In the genomic region with DNA sequence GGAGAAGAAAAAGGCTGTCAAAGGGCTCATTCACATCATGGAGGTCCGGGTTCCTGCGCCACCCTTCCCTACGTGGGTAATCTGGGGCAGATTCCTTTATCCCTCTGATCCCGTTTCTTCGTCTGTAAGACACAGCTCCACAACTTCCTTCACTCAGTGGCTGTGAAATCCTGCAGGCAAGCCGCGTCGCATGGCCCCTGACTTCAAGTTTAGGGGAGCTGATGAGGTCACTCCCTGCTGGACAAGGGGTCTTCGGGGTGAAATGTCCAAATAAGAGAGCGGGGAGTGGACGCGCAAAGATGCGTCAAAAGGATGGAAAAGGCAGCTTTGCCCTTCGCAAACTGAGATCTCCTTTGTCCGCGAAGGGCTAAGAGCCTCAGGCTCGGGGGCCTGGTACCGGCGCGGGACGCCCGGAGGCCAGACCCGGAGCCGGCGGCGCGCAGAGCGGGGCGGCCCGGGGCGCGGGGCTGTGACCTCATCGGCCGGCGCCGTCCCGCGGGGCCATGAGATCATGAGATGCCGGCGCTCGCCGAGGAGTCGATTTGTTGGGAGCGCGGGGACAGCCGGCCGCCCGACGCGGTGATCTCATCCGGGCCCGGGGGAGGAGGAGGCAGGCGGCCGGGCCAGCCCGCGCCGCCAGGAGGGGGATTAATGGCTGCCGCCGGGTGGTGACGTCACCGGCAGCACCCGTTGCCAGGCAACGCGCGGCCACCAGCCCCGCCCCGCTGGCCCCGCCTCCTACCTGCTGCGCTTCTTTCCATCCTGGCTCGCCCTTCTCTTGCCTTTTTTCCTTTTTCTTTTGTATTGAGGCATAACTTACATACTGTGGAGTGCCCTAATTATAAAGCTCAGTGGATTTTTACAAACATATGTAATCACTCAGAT, we compare ENCODE assay signal across 8 cellular contexts.
A peak's percentile ranks its signal among the peaks of the same experiment; 100 is the strongest.
DNase-seq lines count a peak whose midpoint lies in the region; TF ChIP-seq lines count a peak whose summit lies in the region.

No MANE protein-coding gene starts in this region.

- H3K36me3 ChIP-seq in stomach: no peaks in the 10 kb centered on the region

- H3K36me3 Mint-ChIP-seq in neural crest cell (ENCODE audit: low read depth): no peaks in the 10 kb centered on the region

- H3K27me3 ChIP-seq in stomach: no peaks in the 10 kb centered on the region

- DNase-seq in ELF-1 (ENCODE audit: low read depth, low spot score) (peak; percentile 97), H4 (ENCODE audit: low spot score) (peak; percentile 88), LoVo (ENCODE audit: low spot score) (peak; percentile 96), RWPE1 (ENCODE audit: low spot score) (peak; percentile 96), activated gamma-delta T cell (lab: John Stamatoyannopoulos, UW) (peak; percentile 89), fibroblast of villous mesenchyme (ENCODE audit: low read depth) (peak; percentile 96), neural crest cell (ENCODE audit: low read depth, low spot score) (peak; percentile 79), stomach (peak; percentile 91)

- H3K27ac Mint-ChIP-seq in neural crest cell (ENCODE audit: unreplicated experiment): peak overlapping the region; percentile 100

- 0 to 2% (median 1%) methylated on average over 31 to 70 of the region's 70 CpGs for WGBS in stomach, 5 donors

- intact Hi-C loops in stomach (cut with DNase I; ENCODE audit: low total_unique reads): no loop called here

- TF ChIP-seq EP300 in stomach (IDR thresholded peaks at IDR 0.05): no peak

- H3K4me1 ChIP-seq in stomach: peaks cover 10 to 14% (median 12%) of the 10 kb centered on the region in 4 donors

- no peak for TF ChIP-seq POLR2A in stomach (IDR thresholded peaks at IDR 0.05)

- H3K9me3 ChIP-seq in stomach: no peaks in the 10 kb centered on the region

- POLR2A ChIA-PET in RWPE1 (lab: Yijun Ruan, JAX; ENCODE audit: low non-redundant PET): no interaction called here

- H3K9me3 Mint-ChIP-seq in neural crest cell: no peaks in the 10 kb centered on the region

- H3K4me3 Mint-ChIP-seq in neural crest cell: peak overlapping the region; percentile 96

- H3K4me3 ChIP-seq in fibroblast of villous mesenchyme (ENCODE audit: low read depth, low read length): peak overlapping the region; percentile 76
- peak overlapping the region; percentile 52 to 73 (median 61) for H3K4me3 ChIP-seq in stomach

- H3K4me1 Mint-ChIP-seq in neural crest cell: peaks cover 33% of the 10 kb centered on the region

- TF ChIP-seq CTCF in RWPE1 (conservative IDR thresholded peaks at IDR 0.05; ENCODE audit: low read depth) (no peak), fibroblast of villous mesenchyme (IDR thresholded peaks at IDR 0.05; ENCODE audit: insufficient read depth, low read depth, low read length) (no peak), neural crest cell (conservative IDR thresholded peaks at IDR 0.05) (no peak), stomach (IDR thresholded peaks at IDR 0.05) (peak in 2 of 7 experiments; percentile 3 to 13)

- CTCF ChIA-PET in RWPE1 (lab: Yijun Ruan, JAX): interaction anchor here (0.6 to 0.7 kb wide), 3 partner anchors 60 to 116 kb away, joined by 3 to 6 read pairs (median 3); no protein-coding TSS in a partner anchor

- peak overlapping the region; percentile 90 for H3K27ac ChIP-seq in RWPE1
- peak overlapping the region; percentile 77 to 96 (median 92) for H3K27ac ChIP-seq in stomach

- H3K27me3 Mint-ChIP-seq in neural crest cell (ENCODE audit: low read depth): no peaks in the 10 kb centered on the region

Comparison
In these comparisons a context has a peak if more than half of its experiments do, and no peak if none do; other contexts are left out.
1. Peak in every context shown above with its lines: DNase-seq, H3K4me3 ChIP-seq and H3K27ac ChIP-seq.